In the genomic region with DNA sequence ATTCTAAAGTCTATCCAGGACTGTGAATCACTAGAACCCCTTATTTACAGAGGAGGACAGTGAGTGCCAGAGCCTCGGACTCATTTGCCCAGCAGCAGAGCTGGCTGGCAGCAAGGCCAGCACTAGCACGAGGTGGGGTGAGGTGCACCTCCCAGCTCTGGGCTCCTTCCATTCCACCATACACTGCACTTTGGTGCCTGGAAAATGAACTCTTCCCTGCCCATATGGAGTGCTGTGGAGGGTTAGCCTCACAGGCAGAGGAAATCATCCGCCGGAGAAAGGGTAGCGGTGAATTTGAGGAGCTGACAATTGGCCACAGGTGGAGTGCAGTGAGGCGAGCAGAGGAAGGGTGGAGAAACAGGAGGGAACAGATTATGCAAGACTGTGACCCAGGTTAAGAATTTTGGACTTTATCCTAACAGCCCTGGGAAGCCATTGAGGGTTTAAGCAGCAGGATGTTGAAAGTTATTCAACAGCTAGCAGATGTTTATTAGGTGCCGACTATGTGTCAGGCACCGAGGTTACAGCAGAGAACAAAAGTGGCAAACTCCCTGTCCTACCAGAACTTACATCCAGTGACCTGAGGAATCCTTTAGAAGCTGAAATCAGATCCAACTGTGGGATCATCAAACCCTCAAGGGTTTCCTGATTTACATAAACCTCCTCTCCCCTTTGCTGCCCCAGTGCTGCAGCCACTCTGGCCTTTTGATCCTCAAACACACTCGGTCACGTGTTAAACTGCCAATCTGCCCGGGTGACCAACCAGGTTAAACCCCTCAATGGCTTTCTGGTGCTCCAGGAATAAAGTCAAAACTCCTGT, we compare ENCODE assay signal across 1 cellular context.
TF ChIP-seq lines count a peak whose summit lies in the region.

No MANE protein-coding gene starts in this region.

TF ChIP-seq in HepG2, 621 proteins besides CTCF, POLR2A, EP300 and RAD21 (continued from another document and continues in another):
- TF ChIP-seq SMARCC2 (IDR thresholded peaks at IDR 0.05) (no peak), ZNF367 (CRISPR knock-in tag; IDR thresholded peaks at IDR 0.05; ENCODE audit: borderline replicate concordance) (no peak), NFYC (CRISPR knock-in tag; IDR thresholded peaks at IDR 0.05) (no peak; the same call in none of the 2 replicates), KLF15 (CRISPR knock-in tag; IDR thresholded peaks at IDR 0.05; ENCODE audit: borderline replicate concordance) (peak; percentile 4; the same call in 1 of the 2 replicates), ZFP62 (CRISPR knock-in tag; IDR thresholded peaks at IDR 0.05) (no peak), LCORL (IDR thresholded peaks at IDR 0.05) (peak; percentile 97), LCORL (CRISPR knock-in tag; IDR thresholded peaks at IDR 0.05) (peak; percentile 99), ZNF264 (CRISPR knock-in tag; IDR thresholded peaks at IDR 0.05) (peak; percentile 96), SP4 (CRISPR knock-in tag; IDR thresholded peaks at IDR 0.05) (peak; percentile 66), NPAS2 (CRISPR knock-in tag; IDR thresholded peaks at IDR 0.05; ENCODE audit: borderline replicate concordance) (no peak), ZNF34 (CRISPR knock-in tag; IDR thresholded peaks at IDR 0.05; ENCODE audit: borderline replicate concordance) (peak; percentile 55; the same call in 1 of the 2 replicates), ZNF138 (CRISPR knock-in tag; IDR thresholded peaks at IDR 0.05; ENCODE audit: low read depth) (no peak), HOXA9 (CRISPR knock-in tag; IDR thresholded peaks at IDR 0.05; ENCODE audit: borderline replicate concordance) (0 out of 2 replicates have a peak, but pooled peaks have one; percentile 78), ZNF256 (CRISPR knock-in tag; conservative IDR thresholded peaks at IDR 0.05) (peak; percentile 88; the same call in 1 of the 2 replicates), JUN (CRISPR knock-in tag; IDR thresholded peaks at IDR 0.05) (no peak; the same call in 1 of the 2 replicates), YEATS4 (CRISPR knock-in tag; IDR thresholded peaks at IDR 0.05; ENCODE audit: borderline replicate concordance) (peak; percentile 67), BORCS8-MEF2B (CRISPR knock-in tag; IDR thresholded peaks at IDR 0.05) (no peak; the same call in 1 of the 2 replicates), TAF15 (IDR thresholded peaks at IDR 0.05; ENCODE audit: low read depth, low read length, poor library complexity, severe bottlenecking) (no peak), ZNF781 (CRISPR knock-in tag; IDR thresholded peaks at IDR 0.05; ENCODE audit: borderline replicate concordance, not compliant biosample characterization) (peak; percentile 95), ZNF337 (CRISPR knock-in tag; IDR thresholded peaks at IDR 0.05; ENCODE audit: borderline replicate concordance, low read depth) (no peak), ZNF615 (CRISPR knock-in tag; IDR thresholded peaks at IDR 0.05; ENCODE audit: borderline replicate concordance) (no peak), SIN3B (IDR thresholded peaks at IDR 0.05; ENCODE audit: low read length) (no peak), ZFX (CRISPR knock-in tag; IDR thresholded peaks at IDR 0.05; ENCODE audit: low read depth) (no peak; the same call in none of the 2 replicates), RXRA (CRISPR knock-in tag; IDR thresholded peaks at IDR 0.05) (peak; percentile 95; the same call in 1 of the 2 replicates), ZNF335 (CRISPR knock-in tag; IDR thresholded peaks at IDR 0.05) (peak; percentile 61), ZNF780A (CRISPR knock-in tag; IDR thresholded peaks at IDR 0.05) (peak; percentile 87; the same call in 1 of the 2 replicates), ZNF101 (CRISPR knock-in tag; IDR thresholded peaks at IDR 0.05; ENCODE audit: borderline replicate concordance, low read depth) (no peak), HES4 (CRISPR knock-in tag; IDR thresholded peaks at IDR 0.05; ENCODE audit: borderline replicate concordance) (peak; percentile 27; the same call in 1 of the 2 replicates), RELA (CRISPR knock-in tag; IDR thresholded peaks at IDR 0.05) (no peak), ZNF510 (CRISPR knock-in tag; IDR thresholded peaks at IDR 0.05; ENCODE audit: low read depth) (no peak), ZNF530 (CRISPR knock-in tag; IDR thresholded peaks at IDR 0.05; ENCODE audit: low read depth) (no peak), ATM (IDR thresholded peaks at IDR 0.05; ENCODE audit: borderline replicate concordance) (peak; percentile 94; the same call in 1 of the 2 replicates), ZFYVE20 (CRISPR knock-in tag; IDR thresholded peaks at IDR 0.05; ENCODE audit: borderline replicate concordance, low read depth) (no peak), SMYD3 (CRISPR knock-in tag; IDR thresholded peaks at IDR 0.05) (peak; percentile 72; the same call in 1 of the 2 replicates), TBL1XR1 (IDR thresholded peaks at IDR 0.05; ENCODE audit: borderline replicate concordance, low read length, partially characterized antibody) (peak; percentile 50), ZNF431 (CRISPR knock-in tag; IDR thresholded peaks at IDR 0.05; ENCODE audit: borderline replicate concordance, low read depth) (peak; percentile 81; the same call in 1 of the 2 replicates), ZMYM4 (CRISPR knock-in tag; IDR thresholded peaks at IDR 0.05) (peak; percentile 80), MZF1 (CRISPR knock-in tag; IDR thresholded peaks at IDR 0.05; ENCODE audit: borderline replicate concordance) (no peak; the same call in 1 of the 2 replicates)
- TF ChIP-seq, protein P1, sequence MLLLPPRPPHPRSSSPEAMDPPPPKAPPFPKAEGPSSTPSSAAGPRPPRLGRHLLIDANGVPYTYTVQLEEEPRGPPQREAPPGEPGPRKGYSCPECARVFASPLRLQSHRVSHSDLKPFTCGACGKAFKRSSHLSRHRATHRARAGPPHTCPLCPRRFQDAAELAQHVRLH (CRISPR knock-in tag; IDR thresholded peaks at IDR 0.05; ENCODE audit: borderline replicate concordance, low read depth) = peak; percentile 91
- TF ChIP-seq, protein P2, sequence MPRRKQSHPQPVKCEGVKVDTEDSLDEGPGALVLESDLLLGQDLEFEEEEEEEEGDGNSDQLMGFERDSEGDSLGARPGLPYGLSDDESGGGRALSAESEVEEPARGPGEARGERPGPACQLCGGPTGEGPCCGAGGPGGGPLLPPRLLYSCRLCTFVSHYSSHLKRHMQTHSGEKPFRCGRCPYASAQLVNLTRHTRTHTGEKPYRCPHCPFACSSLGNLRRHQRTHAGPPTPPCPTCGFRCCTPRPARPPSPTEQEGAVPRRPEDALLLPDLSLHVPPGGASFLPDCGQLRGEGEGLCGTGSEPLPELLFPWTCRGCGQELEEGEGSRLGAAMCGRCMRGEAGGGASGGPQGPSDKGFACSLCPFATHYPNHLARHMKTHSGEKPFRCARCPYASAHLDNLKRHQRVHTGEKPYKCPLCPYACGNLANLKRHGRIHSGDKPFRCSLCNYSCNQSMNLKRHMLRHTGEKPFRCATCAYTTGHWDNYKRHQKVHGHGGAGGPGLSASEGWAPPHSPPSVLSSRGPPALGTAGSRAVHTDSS (CRISPR knock-in tag; conservative IDR thresholded peaks at IDR 0.05) = no peak
- TF ChIP-seq, protein P3, sequence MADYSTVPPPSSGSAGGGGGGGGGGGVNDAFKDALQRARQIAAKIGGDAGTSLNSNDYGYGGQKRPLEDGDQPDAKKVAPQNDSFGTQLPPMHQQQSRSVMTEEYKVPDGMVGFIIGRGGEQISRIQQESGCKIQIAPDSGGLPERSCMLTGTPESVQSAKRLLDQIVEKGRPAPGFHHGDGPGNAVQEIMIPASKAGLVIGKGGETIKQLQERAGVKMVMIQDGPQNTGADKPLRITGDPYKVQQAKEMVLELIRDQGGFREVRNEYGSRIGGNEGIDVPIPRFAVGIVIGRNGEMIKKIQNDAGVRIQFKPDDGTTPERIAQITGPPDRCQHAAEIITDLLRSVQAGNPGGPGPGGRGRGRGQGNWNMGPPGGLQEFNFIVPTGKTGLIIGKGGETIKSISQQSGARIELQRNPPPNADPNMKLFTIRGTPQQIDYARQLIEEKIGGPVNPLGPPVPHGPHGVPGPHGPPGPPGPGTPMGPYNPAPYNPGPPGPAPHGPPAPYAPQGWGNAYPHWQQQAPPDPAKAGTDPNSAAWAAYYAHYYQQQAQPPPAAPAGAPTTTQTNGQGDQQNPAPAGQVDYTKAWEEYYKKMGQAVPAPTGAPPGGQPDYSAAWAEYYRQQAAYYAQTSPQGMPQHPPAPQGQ (CRISPR knock-in tag; IDR thresholded peaks at IDR 0.05; ENCODE audit: borderline replicate concordance) = no peak
- TF ChIP-seq, protein P4, sequence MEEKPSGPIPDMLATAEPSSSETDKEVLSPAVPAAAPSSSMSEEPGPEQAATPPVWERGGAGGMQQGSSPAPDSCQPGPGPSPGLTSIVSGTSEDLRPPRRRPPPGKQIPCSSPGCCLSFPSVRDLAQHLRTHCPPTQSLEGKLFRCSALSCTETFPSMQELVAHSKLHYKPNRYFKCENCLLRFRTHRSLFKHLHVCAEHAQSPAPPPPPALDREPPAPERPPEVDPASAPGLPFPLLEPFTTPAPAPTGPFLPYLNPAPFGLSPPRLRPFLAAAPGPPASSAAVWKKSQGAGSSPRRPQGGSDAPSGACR (CRISPR knock-in tag; IDR thresholded peaks at IDR 0.05) = peak; percentile 40; the same call in 1 of the 2 replicates
- TF ChIP-seq, protein P5, sequence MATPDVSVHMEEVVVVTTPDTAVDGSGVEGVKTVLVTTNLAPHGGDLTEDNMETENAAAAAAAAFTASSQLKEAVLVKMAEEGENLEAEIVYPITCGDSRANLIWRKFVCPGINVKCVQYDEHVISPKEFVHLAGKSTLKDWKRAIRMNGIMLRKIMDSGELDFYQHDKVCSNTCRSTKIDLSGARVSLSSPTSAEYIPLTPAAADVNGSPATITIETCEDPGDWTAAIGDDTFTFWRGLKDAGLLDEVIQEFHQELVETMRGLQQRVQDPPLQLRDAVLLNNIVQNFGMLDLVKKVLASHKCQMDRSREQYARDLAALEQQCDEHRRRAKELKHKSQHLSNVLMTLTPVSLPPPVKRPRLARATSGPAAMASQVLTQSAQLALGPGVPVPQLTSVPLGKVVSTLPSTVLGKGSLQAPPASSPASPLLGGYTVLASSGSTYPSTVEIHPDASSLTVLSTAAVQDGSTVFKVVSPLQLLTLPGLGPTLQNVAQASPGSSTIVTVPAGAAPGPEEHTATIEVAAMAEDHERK (CRISPR knock-in tag; IDR thresholded peaks at IDR 0.05; ENCODE audit: low read depth) = 0 out of 2 replicates have a peak, but pooled peaks have one; percentile 42
- TF ChIP-seq, protein P6, sequence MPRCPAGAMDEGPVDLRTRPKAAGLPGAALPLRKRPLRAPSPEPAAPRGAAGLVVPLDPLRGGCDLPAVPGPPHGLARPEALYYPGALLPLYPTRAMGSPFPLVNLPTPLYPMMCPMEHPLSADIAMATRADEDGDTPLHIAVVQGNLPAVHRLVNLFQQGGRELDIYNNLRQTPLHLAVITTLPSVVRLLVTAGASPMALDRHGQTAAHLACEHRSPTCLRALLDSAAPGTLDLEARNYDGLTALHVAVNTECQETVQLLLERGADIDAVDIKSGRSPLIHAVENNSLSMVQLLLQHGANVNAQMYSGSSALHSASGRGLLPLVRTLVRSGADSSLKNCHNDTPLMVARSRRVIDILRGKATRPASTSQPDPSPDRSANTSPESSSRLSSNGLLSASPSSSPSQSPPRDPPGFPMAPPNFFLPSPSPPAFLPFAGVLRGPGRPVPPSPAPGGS (CRISPR knock-in tag; IDR thresholded peaks at IDR 0.05) = peak; percentile 19
- TF ChIP-seq, protein P7, sequence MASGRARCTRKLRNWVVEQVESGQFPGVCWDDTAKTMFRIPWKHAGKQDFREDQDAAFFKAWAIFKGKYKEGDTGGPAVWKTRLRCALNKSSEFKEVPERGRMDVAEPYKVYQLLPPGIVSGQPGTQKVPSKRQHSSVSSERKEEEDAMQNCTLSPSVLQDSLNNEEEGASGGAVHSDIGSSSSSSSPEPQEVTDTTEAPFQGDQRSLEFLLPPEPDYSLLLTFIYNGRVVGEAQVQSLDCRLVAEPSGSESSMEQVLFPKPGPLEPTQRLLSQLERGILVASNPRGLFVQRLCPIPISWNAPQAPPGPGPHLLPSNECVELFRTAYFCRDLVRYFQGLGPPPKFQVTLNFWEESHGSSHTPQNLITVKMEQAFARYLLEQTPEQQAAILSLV (CRISPR knock-in tag; IDR thresholded peaks at IDR 0.05; ENCODE audit: borderline replicate concordance) = no peak
- TF ChIP-seq, protein P8, sequence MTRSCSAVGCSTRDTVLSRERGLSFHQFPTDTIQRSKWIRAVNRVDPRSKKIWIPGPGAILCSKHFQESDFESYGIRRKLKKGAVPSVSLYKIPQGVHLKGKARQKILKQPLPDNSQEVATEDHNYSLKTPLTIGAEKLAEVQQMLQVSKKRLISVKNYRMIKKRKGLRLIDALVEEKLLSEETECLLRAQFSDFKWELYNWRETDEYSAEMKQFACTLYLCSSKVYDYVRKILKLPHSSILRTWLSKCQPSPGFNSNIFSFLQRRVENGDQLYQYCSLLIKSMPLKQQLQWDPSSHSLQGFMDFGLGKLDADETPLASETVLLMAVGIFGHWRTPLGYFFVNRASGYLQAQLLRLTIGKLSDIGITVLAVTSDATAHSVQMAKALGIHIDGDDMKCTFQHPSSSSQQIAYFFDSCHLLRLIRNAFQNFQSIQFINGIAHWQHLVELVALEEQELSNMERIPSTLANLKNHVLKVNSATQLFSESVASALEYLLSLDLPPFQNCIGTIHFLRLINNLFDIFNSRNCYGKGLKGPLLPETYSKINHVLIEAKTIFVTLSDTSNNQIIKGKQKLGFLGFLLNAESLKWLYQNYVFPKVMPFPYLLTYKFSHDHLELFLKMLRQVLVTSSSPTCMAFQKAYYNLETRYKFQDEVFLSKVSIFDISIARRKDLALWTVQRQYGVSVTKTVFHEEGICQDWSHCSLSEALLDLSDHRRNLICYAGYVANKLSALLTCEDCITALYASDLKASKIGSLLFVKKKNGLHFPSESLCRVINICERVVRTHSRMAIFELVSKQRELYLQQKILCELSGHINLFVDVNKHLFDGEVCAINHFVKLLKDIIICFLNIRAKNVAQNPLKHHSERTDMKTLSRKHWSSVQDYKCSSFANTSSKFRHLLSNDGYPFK (CRISPR knock-in tag; IDR thresholded peaks at IDR 0.05; ENCODE audit: borderline replicate concordance) = peak; percentile 59; the same call in 1 of the 2 replicates
- TF ChIP-seq, protein P9, sequence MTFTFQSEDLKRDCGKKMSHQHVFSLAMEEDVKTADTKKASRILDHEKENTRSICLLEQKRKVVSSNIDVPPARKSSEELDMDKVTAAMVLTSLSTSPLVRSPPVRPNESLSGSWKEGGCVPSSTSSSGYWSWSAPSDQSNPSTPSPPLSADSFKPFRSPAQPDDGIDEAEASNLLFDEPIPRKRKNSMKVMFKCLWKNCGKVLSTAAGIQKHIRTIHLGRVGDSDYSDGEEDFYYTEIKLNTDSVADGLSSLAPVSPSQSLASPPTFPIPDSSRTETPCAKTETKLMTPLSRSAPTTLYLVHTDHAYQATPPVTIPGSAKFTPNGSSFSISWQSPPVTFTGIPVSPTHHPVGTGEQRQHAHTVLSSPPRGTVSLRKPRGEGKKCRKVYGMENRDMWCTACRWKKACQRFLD (CRISPR knock-in tag; IDR thresholded peaks at IDR 0.05; ENCODE audit: borderline replicate concordance) = peak; percentile 72; the same call in 1 of the 2 replicates
